Comparison of ENCODE assay signal across 1 cellular context in the genomic region with DNA sequence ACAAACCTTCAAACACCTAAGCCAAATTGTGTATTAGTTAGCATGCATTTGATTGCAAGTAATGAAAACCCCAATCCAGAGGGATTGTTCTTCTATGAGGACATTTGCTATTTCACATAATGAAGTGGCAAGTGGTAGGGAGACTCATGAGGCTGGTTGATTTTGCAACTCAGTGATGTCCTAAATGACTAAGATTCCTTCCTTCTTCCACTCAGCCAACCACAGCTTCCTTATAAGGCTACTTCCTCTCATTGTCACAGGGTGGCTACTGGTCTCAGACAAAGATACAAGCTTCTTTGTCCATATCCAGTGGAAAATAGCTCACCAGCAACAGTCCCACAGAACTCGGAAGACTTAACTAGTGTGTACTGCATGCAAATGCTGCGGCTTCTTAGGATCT.
TF ChIP-seq lines count a peak whose summit lies in the region.

No MANE protein-coding gene starts in this region.

TF ChIP-seq in GM23338, 12 proteins besides CTCF, POLR2A, EP300 and RAD21 (continued from another document):
- TF ChIP-seq, protein P1, sequence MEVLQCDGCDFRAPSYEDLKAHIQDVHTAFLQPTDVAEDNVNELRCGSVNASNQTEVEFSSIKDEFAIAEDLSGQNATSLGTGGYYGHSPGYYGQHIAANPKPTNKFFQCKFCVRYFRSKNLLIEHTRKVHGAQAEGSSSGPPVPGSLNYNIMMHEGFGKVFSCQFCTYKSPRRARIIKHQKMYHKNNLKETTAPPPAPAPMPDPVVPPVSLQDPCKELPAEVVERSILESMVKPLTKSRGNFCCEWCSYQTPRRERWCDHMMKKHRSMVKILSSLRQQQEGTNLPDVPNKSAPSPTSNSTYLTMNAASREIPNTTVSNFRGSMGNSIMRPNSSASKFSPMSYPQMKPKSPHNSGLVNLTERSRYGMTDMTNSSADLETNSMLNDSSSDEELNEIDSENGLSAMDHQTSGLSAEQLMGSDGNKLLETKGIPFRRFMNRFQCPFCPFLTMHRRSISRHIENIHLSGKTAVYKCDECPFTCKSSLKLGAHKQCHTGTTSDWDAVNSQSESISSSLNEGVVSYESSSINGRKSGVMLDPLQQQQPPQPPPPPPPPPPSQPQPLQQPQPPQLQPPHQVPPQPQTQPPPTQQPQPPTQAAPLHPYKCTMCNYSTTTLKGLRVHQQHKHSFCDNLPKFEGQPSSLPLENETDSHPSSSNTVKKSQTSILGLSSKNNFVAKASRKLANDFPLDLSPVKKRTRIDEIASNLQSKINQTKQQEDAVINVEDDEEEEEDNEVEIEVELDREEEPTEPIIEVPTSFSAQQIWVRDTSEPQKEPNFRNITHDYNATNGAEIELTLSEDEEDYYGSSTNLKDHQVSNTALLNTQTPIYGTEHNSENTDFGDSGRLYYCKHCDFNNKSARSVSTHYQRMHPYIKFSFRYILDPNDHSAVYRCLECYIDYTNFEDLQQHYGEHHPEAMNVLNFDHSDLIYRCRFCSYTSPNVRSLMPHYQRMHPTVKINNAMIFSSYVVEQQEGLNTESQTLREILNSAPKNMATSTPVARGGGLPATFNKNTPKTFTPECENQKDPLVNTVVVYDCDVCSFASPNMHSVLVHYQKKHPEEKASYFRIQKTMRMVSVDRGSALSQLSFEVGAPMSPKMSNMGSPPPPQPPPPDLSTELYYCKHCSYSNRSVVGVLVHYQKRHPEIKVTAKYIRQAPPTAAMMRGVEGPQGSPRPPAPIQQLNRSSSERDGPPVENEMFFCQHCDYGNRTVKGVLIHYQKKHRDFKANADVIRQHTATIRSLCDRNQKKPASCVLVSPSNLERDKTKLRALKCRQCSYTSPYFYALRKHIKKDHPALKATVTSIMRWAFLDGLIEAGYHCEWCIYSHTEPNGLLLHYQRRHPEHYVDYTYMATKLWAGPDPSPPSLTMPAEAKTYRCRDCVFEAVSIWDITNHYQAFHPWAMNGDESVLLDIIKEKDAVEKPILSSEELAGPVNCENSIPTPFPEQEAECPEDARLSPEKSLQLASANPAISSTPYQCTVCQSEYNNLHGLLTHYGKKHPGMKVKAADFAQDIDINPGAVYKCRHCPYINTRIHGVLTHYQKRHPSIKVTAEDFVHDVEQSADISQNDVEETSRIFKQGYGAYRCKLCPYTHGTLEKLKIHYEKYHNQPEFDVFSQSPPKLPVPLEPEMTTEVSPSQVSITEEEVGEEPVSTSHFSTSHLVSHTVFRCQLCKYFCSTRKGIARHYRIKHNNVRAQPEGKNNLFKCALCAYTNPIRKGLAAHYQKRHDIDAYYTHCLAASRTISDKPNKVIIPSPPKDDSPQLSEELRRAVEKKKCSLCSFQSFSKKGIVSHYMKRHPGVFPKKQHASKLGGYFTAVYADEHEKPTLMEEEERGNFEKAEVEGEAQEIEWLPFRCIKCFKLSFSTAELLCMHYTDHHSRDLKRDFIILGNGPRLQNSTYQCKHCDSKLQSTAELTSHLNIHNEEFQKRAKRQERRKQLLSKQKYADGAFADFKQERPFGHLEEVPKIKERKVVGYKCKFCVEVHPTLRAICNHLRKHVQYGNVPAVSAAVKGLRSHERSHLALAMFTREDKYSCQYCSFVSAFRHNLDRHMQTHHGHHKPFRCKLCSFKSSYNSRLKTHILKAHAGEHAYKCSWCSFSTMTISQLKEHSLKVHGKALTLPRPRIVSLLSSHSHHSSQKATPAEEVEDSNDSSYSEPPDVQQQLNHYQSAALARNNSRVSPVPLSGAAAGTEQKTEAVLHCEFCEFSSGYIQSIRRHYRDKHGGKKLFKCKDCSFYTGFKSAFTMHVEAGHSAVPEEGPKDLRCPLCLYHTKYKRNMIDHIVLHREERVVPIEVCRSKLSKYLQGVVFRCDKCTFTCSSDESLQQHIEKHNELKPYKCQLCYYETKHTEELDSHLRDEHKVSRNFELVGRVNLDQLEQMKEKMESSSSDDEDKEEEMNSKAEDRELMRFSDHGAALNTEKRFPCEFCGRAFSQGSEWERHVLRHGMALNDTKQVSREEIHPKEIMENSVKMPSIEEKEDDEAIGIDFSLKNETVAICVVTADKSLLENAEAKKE (CRISPR knock-in tag; IDR thresholded peaks at IDR 0.05) = no peak
- TF ChIP-seq JUNB (IDR thresholded peaks at IDR 0.05; ENCODE audit: unreplicated experiment) (no peak), EZH2 (IDR thresholded peaks at IDR 0.05; ENCODE audit: low read depth, unreplicated experiment) (no peak), NANOG (IDR thresholded peaks at IDR 0.05; ENCODE audit: borderline replicate concordance) (no peak), EZH2phosphoT487 (IDR thresholded peaks at IDR 0.05; ENCODE audit: unreplicated experiment) (no peak), ZNF331 (CRISPR knock-in tag; IDR thresholded peaks at IDR 0.05; ENCODE audit: low read depth) (no peak), ZNF114 (CRISPR knock-in tag; IDR thresholded peaks at IDR 0.05) (no peak)
- TF ChIP-seq, protein P2, sequence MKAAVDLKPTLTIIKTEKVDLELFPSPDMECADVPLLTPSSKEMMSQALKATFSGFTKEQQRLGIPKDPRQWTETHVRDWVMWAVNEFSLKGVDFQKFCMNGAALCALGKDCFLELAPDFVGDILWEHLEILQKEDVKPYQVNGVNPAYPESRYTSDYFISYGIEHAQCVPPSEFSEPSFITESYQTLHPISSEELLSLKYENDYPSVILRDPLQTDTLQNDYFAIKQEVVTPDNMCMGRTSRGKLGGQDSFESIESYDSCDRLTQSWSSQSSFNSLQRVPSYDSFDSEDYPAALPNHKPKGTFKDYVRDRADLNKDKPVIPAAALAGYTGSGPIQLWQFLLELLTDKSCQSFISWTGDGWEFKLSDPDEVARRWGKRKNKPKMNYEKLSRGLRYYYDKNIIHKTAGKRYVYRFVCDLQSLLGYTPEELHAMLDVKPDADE (IDR thresholded peaks at IDR 0.05) = no peak
TF ChIP-seq in GM23338: peak in this region for 0.
